Comparison of ENCODE assay signal across 26 cellular contexts in the genomic region with DNA sequence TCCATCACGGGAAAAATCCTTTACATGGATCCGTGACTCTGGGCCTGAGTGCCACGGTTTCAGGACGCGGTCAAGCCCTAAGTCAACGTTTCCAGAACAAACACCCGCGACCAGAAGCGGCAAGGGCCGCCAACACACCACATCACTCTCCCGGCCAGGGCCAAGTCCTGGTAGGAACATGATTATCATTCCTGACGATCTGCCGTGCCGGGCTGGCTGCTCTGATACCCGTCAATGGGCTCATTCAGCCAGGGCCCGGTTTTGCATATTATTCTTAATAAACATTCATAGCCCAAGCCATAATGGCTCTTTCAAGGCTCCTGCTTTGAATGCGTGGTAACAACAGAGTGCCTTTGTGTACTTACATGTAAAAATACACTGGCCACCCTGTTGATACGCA. TPM values are rescaled to one million over a fixed set of nuclear protein-coding genes. Genes with fewer than 3 reads are reported as not detected.
DNase-seq lines count a peak whose midpoint lies in the region; ATAC-seq and TF ChIP-seq lines count a peak whose summit lies in the region.
"Had no signal": no experiment of that assay in that cellular context is flagged by ENCODE, and none has a peak within 500 bp of the region (broad histone marks: within the 10 kb centered on the region; RNA-seq: fewer than 3 reads in every experiment).

No MANE protein-coding gene starts in this region.

- peaks cover 0 to 24% (median 0%) of the 10 kb centered on the region in 3 donors for H3K27me3 ChIP-seq in stomach
- no peaks in the 10 kb centered on the region for H3K27me3 ChIP-seq in BE2C
- H3K27me3 ChIP-seq: BLaER1 treated with 17β-estradiol and CSF1 and Interleukin-3, amounts not matched to agents 10 nM and 100 nM; cardiac muscle cell had no signal

- intact Hi-C loops in stomach (cut with DNase I; ENCODE audit: low total_unique reads) = no loop called here

- TF ChIP-seq CTCF in stomach (IDR thresholded peaks at IDR 0.05) = no peak
- TF ChIP-seq CTCF in BE2C (IDR thresholded peaks at IDR 0.05; ENCODE audit: low read depth, low read length) = no peak

- 60 to 80% (median 66%) methylated on average over 11 to 18 of the region's 18 CpGs for WGBS in stomach, 5 donors

- H3K27ac ChIP-seq in stomach = no peak overlapping the region
- H3K27ac ChIP-seq: BLaER1 treated with 17β-estradiol and CSF1 and Interleukin-3, amounts not matched to agents 10 nM and 100 nM; cardiac muscle cell; RWPE1; SK-N-MC; VCaP had no signal

- DNase-seq in NCI-H526 treated with DMSO at 0.1 percent for 48 hours (lab: John Stamatoyannopoulos, UW) (peak; percentile 98), foreskin melanocyte (peak; percentile 97), midbrain (lab: John Stamatoyannopoulos, UW) (peak; percentile 84), stomach (peak; percentile 59), BE2C (no peak)
- DNase-seq in stimulated activated naive CD8-positive, alpha-beta T cell treated with anti-CD3 and anti-CD28 coated beads, Interleukin-15, Interleukin-2, amounts not matched to agents 100 U/mL and 50 U/mL, for 24 hours = no peak
- DNase-seq: ACHN; activated CD4-positive, alpha-beta T cell treated with anti-CD3 and anti-CD28 coated beads, Interleukin-2, amount 10 ng/mL, durations not matched to agents 24 days and 14 days; activated naive CD4-positive, alpha-beta T cell treated with anti-CD3 and anti-CD28 coated beads for 36 hours; activated T-cell treated with anti-CD3 and anti-CD28 coated beads, Interleukin-2, amount 50 U/mL, for 48 hours; aorta; Calu3; dermis blood vessel endothelial cell; DND-41; H7; NCI-H1092; NCI-H187 treated with DMSO at 0.1 percent for 48 hours; T-helper 2 cell had no signal

- H3K4me3 ChIP-seq in stomach = no peak overlapping the region
- no peak overlapping the region for H3K4me3 ChIP-seq in BE2C (ENCODE audit: low read depth, low read length)
- H3K4me3 ChIP-seq: BLaER1 treated with 17β-estradiol and CSF1 and Interleukin-3, amounts not matched to agents 10 nM and 100 nM; cardiac muscle cell; SK-N-MC had no signal

- TF ChIP-seq POLR2A in stomach (IDR thresholded peaks at IDR 0.05) = no peak

- no peak for TF ChIP-seq EP300 in stomach (IDR thresholded peaks at IDR 0.05)

- no peak for ATAC-seq in stimulated activated naive CD8-positive, alpha-beta T cell treated with anti-CD3 and anti-CD28 coated beads, Interleukin-15, Interleukin-2, amounts not matched to agents 100 U/mL and 50 U/mL, for 24 hours
- no peak for ATAC-seq in GM21786 (IDR thresholded peaks at IDR 0.05; ENCODE audit: unreplicated experiment)
- ATAC-seq: left lobe of liver; natural killer cell treated with Interleukin-12 subunit alpha and Interleukin-12 subunit beta and Interleukin-15 and Interleukin-18, amount 100 ng/mL, for 72 hours had no signal

- H3K4me1 ChIP-seq in stomach = peaks cover 0 to 10% (median 2%) of the 10 kb centered on the region in 4 donors
- no peaks in the 10 kb centered on the region for H3K4me1 ChIP-seq in BE2C

- H3K36me3 ChIP-seq in stomach = no peaks in the 10 kb centered on the region
- H3K36me3 ChIP-seq in BE2C = no peaks in the 10 kb centered on the region
- H3K36me3 ChIP-seq: BLaER1 treated with 17β-estradiol and CSF1 and Interleukin-3, amounts not matched to agents 10 nM and 100 nM; cardiac muscle cell had no signal

- H3K9me3 ChIP-seq in stomach (no peaks in the 10 kb centered on the region), BE2C (no peaks in the 10 kb centered on the region)

RNA-seq across cellular contexts. Expression of a gene that starts 44.6 kb away (rescaled TPM):
- total RNA-seq in stomach = 10 to 100 TPM in 4 of 5 donors, not detected in 1; 11.2 to 28.3 (median 20.4) TPM
- 10 to 100 TPM in 1 of 3 donors, 1 to 10 TPM in 2; 3.3 to 14.0 (median 6.9) TPM for polyA plus RNA-seq in stomach
- polyA plus RNA-seq in BE2C (2012; ENCODE audit: insufficient read depth, insufficient read length, low read depth) = 0.42 TPM
- total RNA-seq: aorta, cardiac muscle cell, left lobe of liver had no signal
- polyA plus RNA-seq: aorta had no signal

Comparison
In these comparisons a context has a peak if more than half of its experiments do, and no peak if none do; other contexts are left out.
1. DNase-seq: peak in NCI-H526 treated with DMSO at 0.1 percent for 48 hours (single experiment), foreskin melanocyte (single experiment), midbrain (single experiment) and stomach (single experiment); none in stimulated activated naive CD8-positive, alpha-beta T cell treated with anti-CD3 and anti-CD28 coated beads, Interleukin-15, Interleukin-2, amounts not matched to agents 100 U/mL and 50 U/mL, for 24 hours (single experiment) and BE2C (single experiment).